In genomic region chr1:1069711-1070676, GRCh38 we compare ENCODE assay signal across 8 cellular contexts. TPM values are rescaled to one million over a fixed set of nuclear protein-coding genes. Genes with fewer than 3 reads are reported as not detected.
DNase-seq lines count a peak whose midpoint lies in the region; ATAC-seq and TF ChIP-seq lines count a peak whose summit lies in the region.

No MANE protein-coding gene starts in this region.

- H3K4me1 ChIP-seq in left lung: peaks cover 4 to 20% of the 10 kb centered on the region in 2 donors

- H3K36me3 Mint-ChIP-seq in activated T-helper 17 cell treated with anti-CD3 and anti-CD28 coated beads, Interleukin-2, amount 50 U/mL, for 72 hours (ENCODE audit: low read depth): peaks cover 15% of the 10 kb centered on the region

- H3K27me3 Mint-ChIP-seq in activated T-helper 17 cell treated with anti-CD3 and anti-CD28 coated beads, Interleukin-2, amount 50 U/mL, for 72 hours: peaks cover 4% of the 10 kb centered on the region

- CTCF ChIA-PET in AG04449 (lab: Yijun Ruan, JAX): interaction anchor here (1.6 kb wide), 1 partner anchor 86 kb away, joined by 4 read pairs; no protein-coding TSS in a partner anchor

- no peak overlapping the region for H3K27ac ChIP-seq in left lung

- ATAC-seq in GM19372 (IDR thresholded peaks at IDR 0.05; ENCODE audit: low read depth, unreplicated experiment) (peak; percentile 4), left lung (no peak), GM21737 (IDR thresholded peaks at IDR 0.05; ENCODE audit: unreplicated experiment) (no peak)
- peak; percentile 20 for ATAC-seq in activated T-helper 17 cell treated with anti-CD3 and anti-CD28 coated beads, Interleukin-2, amount 50 U/mL, for 72 hours (replicated peaks)

- POLR2A ChIA-PET in AG04449 (lab: Yijun Ruan, JAX): no interaction called here

- intact Hi-C loops in left lung (cut with DNase I): no loop called here

- peak overlapping the region; percentile 52 for H3K27ac Mint-ChIP-seq in activated T-helper 17 cell treated with anti-CD3 and anti-CD28 coated beads, Interleukin-2, amount 50 U/mL, for 72 hours

- DNase-seq in AG04449 (ENCODE audit: low read depth, low spot score) (no peak), left lung (no peak), SIG-M5 treated with dmso at 0.1 percent for 504 hours (lab: John Stamatoyannopoulos, UW; ENCODE audit: unreplicated experiment) (no peak), SHP77 treated with DMSO at 0.1 percent for 48 hours (lab: John Stamatoyannopoulos, UW) (no peak), iPS-NIHi7 (ENCODE audit: extremely low spot score) (no peak)

- no peaks in the 10 kb centered on the region for H3K36me3 ChIP-seq in left lung

- TF ChIP-seq CTCF in AG04449 (IDR thresholded peaks at IDR 0.05; ENCODE audit: insufficient read depth, low read length, missing control alignments) (no peak), left lung (IDR thresholded peaks at IDR 0.05) (no peak)

- H3K4me1 Mint-ChIP-seq in activated T-helper 17 cell treated with anti-CD3 and anti-CD28 coated beads, Interleukin-2, amount 50 U/mL, for 72 hours: no peaks in the 10 kb centered on the region

- H3K27me3 ChIP-seq in left lung: peaks cover 4 to 95% of the 10 kb centered on the region in 2 donors

- peak overlapping the region; percentile 44 for H3K4me3 Mint-ChIP-seq in activated T-helper 17 cell treated with anti-CD3 and anti-CD28 coated beads, Interleukin-2, amount 50 U/mL, for 72 hours

- no peaks in the 10 kb centered on the region for H3K9me3 ChIP-seq in left lung

- H3K4me3 ChIP-seq in AG04449 (ENCODE audit: low read depth, low read length): peak overlapping the region; percentile 85; the same call in 1 of the 2 replicates
- H3K4me3 ChIP-seq in left lung: peak overlapping the region; percentile 31 to 49

- H3K9me3 Mint-ChIP-seq in activated T-helper 17 cell treated with anti-CD3 and anti-CD28 coated beads, Interleukin-2, amount 50 U/mL, for 72 hours: no peaks in the 10 kb centered on the region

RNA-seq across cellular contexts. Expression of gene RNF223, which starts 4.1 kb away (rescaled TPM):
- not detected for total RNA-seq in activated T-helper 17 cell treated with anti-CD3 and anti-CD28 coated beads, Interleukin-2, amount 50 U/mL, for 72 hours
- total RNA-seq in left lung: 1 to 10 TPM; 1.2 to 1.7 TPM

RNA-seq across cellular contexts. Expression of gene C1orf159, which starts 45.9 kb away (rescaled TPM):
- total RNA-seq in activated T-helper 17 cell treated with anti-CD3 and anti-CD28 coated beads, Interleukin-2, amount 50 U/mL, for 72 hours: 10 to 100 TPM; 15.7 to 18.8 TPM
- total RNA-seq in left lung: 10 to 100 TPM in 1 of 2 donors, 1 to 10 TPM in 1; 8.0 to 14.0 TPM

RNA-seq across cellular contexts. Expression of gene AGRN, which starts 50.1 kb away (rescaled TPM):
- 10 to 100 TPM; 12.1 to 87.6 TPM for total RNA-seq in activated T-helper 17 cell treated with anti-CD3 and anti-CD28 coated beads, Interleukin-2, amount 50 U/mL, for 72 hours
- 100 to 1,000 TPM in 1 of 2 donors, 10 to 100 TPM in 1; 96.8 to 208 TPM for total RNA-seq in left lung

RNA-seq across cellular contexts. Expression of gene ISG15, which starts 56.7 kb away (rescaled TPM):
- total RNA-seq in activated T-helper 17 cell treated with anti-CD3 and anti-CD28 coated beads, Interleukin-2, amount 50 U/mL, for 72 hours: 10 to 100 TPM; 13.5 to 36.5 TPM
- 10 to 100 TPM; 75.4 to 90.0 TPM for total RNA-seq in left lung

Comparison
In these comparisons a context has a peak if more than half of its experiments do, and no peak if none do; other contexts are left out.
1. ATAC-seq: peak in GM19372 (single experiment) and activated T-helper 17 cell treated with anti-CD3 and anti-CD28 coated beads, Interleukin-2, amount 50 U/mL, for 72 hours (single experiment); none in left lung (single experiment) and GM21737 (single experiment).